ENCODE assay signal across 10 cellular contexts in the genomic region with DNA sequence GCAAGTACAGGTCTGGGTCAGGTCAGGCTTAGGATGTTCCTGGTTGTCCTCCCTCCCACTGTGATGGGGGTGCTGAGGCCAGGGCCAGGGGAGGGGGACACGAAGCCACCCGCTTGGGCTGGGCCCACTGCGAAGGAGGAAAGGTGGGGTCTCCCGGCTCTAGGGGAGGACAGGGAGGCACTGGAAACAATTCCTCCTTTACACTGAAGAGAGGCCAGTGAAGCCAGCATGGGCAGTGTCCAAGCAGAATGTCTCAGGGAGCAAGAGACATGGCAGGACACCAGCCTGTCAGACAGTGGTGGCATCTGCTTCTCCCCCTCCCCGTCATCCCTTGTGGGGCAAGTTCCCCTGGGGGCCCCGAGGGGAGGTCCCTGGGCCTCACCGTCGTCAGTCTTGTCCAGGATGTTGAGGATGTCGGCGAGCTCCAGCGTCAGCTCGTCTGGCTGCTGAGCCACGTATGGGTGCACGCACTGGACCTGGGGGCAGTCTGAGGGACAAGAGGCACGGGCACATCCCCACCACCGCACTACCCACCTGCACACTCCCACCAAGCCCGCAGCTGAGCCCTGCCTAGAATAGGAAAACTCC.
"Had no signal": no experiment of that assay in that cellular context is flagged by ENCODE, and none has a peak within 500 bp of the region (broad histone marks: within the 10 kb centered on the region; RNA-seq: fewer than 3 reads in every experiment).

No MANE protein-coding gene starts in this region.

- ATAC-seq: left cardiac atrium had no signal

- DNase-seq: activated CD4-positive, alpha-beta T cell treated with anti-CD3 and anti-CD28 coated beads, Interleukin-2, amount 50 U/mL, for 1 hour; activated naive CD4-positive, alpha-beta T cell treated with anti-CD3 and anti-CD28 coated beads, Interleukin-2, amount 10 ng/mL, durations not matched to agents 7 days and 5 days; activated T-cell treated with anti-CD3 and anti-CD28 coated beads for 4 hours; dermis blood vessel endothelial cell; left cardiac atrium; stimulated activated CD4-positive, alpha-beta T cell treated with anti-CD3 and anti-CD28 coated beads, Interleukin-4, amount 100 ng/mL, for 24 hours; stimulated activated naive CD4-positive, alpha-beta T cell treated with Interleukin-2 at 50 U/mL for 16 hours had no signal

- H3K9me3 Mint-ChIP-seq: activated naive CD4-positive, alpha-beta T cell treated with anti-CD3 and anti-CD28 coated beads, Interleukin-2, amount 10 ng/mL, durations not matched to agents 7 days and 5 days; activated T-helper 2 cell treated with anti-CD3 and anti-CD28 coated beads, Interferon-gamma antibody, Interleukin-2, Interleukin-4, amounts not matched to agents 10 μg/mL and 5 μg/mL and 100 μg/mL, durations not matched to agents 14 hours and 24 hours and 36 hours had no signal

- H3K4me3 ChIP-seq: skin epidermis, upper lobe of left lung had no signal

- H3K27ac ChIP-seq: skin epidermis, upper lobe of left lung had no signal

- H3K36me3 Mint-ChIP-seq: activated naive CD4-positive, alpha-beta T cell treated with anti-CD3 and anti-CD28 coated beads, Interleukin-2, amount 10 ng/mL, durations not matched to agents 7 days and 5 days had no signal

- H3K4me3 Mint-ChIP-seq: activated naive CD4-positive, alpha-beta T cell treated with anti-CD3 and anti-CD28 coated beads, Interleukin-2, amount 10 ng/mL, durations not matched to agents 7 days and 5 days had no signal

- H3K9me3 ChIP-seq: upper lobe of left lung had no signal

- H3K4me1 Mint-ChIP-seq: activated naive CD4-positive, alpha-beta T cell treated with anti-CD3 and anti-CD28 coated beads, Interleukin-2, amount 10 ng/mL, durations not matched to agents 7 days and 5 days had no signal

- H3K36me3 ChIP-seq: upper lobe of left lung had no signal

- H3K27ac Mint-ChIP-seq: activated naive CD4-positive, alpha-beta T cell treated with anti-CD3 and anti-CD28 coated beads, Interleukin-2, amount 10 ng/mL, durations not matched to agents 7 days and 5 days; activated T-helper 2 cell treated with anti-CD3 and anti-CD28 coated beads, Interferon-gamma antibody, Interleukin-2, Interleukin-4, amounts not matched to agents 10 μg/mL and 5 μg/mL and 100 μg/mL, durations not matched to agents 14 hours and 24 hours and 36 hours had no signal
